Comparison of ENCODE assay signal across 28 cellular contexts in the genomic region with DNA sequence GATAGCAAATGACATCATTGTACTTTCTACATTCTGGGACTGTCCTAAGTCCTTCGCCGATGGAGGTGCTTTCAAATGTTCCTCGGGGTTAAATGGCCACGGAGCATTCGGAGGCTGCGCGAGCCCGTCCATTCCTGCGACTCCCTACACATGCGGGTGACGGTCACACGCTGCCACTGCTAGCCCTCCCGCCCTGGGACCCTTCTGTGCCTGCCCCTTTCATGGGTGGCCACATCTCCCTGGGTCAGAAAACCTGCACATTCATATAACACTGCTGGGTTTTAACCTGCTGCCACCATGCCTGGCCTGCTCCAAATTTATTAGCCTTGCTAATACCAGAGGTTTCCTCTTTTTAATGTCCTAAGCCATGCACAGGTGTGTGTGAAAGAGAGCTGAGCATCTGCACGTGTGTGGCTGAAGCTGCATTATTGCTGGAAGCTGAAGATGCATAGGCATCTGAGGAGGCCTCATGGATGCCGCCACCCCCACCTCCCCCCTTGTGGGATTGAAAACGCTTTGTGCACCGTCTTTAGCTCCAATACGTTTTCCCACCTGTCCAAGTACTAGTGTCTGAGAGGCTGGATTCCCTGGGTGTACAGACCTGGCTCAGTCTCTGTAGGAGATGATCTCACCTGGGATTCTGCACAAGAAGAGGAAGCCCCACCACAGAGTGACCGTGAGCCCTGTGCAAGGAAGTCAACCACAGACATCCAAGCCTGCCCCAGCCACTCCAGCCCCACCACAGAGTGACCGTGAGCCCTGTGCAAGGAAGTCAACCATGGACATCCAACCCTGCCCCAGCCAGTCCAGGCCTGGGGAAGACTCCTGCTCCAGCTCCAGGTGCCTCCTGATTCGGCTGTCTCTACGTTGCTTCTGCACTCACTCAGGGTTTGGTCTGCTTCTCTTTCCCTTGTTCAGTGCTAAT.
DNase-seq lines count a peak whose midpoint lies in the region; ATAC-seq, FAIRE-seq and TF ChIP-seq lines count a peak whose summit lies in the region.
"Had no signal": no experiment of that assay in that cellular context is flagged by ENCODE, and none has a peak within 500 bp of the region (broad histone marks: within the 10 kb centered on the region; RNA-seq: fewer than 3 reads in every experiment).

No MANE protein-coding gene starts in this region.

- no peak for FAIRE-seq in kidney (lab: Jason Lieb, UNC)
- FAIRE-seq: GM12878, urothelium cell line had no signal

- H3K36me3 ChIP-seq in RWPE2 (ENCODE audit: low read depth) (no peaks in the 10 kb centered on the region), kidney (ENCODE audit: control insufficient read depth in 1 of 2, insufficient read depth in 2 of 2, low read length in 2 of 2) (no peaks in the 10 kb centered on the region), MG63 (no peaks in the 10 kb centered on the region)
- H3K36me3 ChIP-seq: HAP-1 had no signal

- no peak overlapping the region for H3K4me3 Mint-ChIP-seq in CD14-positive monocyte
- H3K4me3 Mint-ChIP-seq: brain; effector memory CD8-positive, alpha-beta T cell; immature natural killer cell; nephron had no signal

- ATAC-seq in RWPE2 (ENCODE audit: low read depth) (no peak), sciatic nerve (no peak), GM19324 (IDR thresholded peaks at IDR 0.05; ENCODE audit: low FRiP score, unreplicated experiment) (no peak)
- ATAC-seq: effector memory CD8-positive, alpha-beta T cell; esophagus mucosa; GM12878; mucosa of descending colon had no signal

- peaks cover 0 to 3% (median 0%) of the 10 kb centered on the region in 7 donors for H3K9me3 Mint-ChIP-seq in CD14-positive monocyte
- H3K9me3 Mint-ChIP-seq: effector memory CD8-positive, alpha-beta T cell; immature natural killer cell; nephron had no signal

- H3K4me3 ChIP-seq in RWPE2 (ENCODE audit: severe bottlenecking) (no peak overlapping the region), kidney (ENCODE audit: low read length in 2 of 2) (no peak overlapping the region), MG63 (no peak overlapping the region)
- H3K4me3 ChIP-seq: GM12878, HAP-1, mucosa of descending colon, SK-N-MC had no signal

- TF ChIP-seq CTCF in CD14-positive monocyte (IDR thresholded peaks at IDR 0.05): no peak
- TF ChIP-seq CTCF in RWPE2 (IDR thresholded peaks at IDR 0.05; ENCODE audit: poor library complexity, severe bottlenecking): no peak
- no peak for TF ChIP-seq CTCF in kidney (IDR thresholded peaks at IDR 0.05; ENCODE audit: borderline replicate concordance, extremely low read depth, insufficient read depth)

- no peaks in the 10 kb centered on the region for H3K9me3 ChIP-seq in RWPE2 (ENCODE audit: severe bottlenecking)
- H3K9me3 ChIP-seq in kidney (ENCODE audit: control insufficient read depth in 1 of 2, low read length in 2 of 2): no peaks in the 10 kb centered on the region
- no peaks in the 10 kb centered on the region for H3K9me3 ChIP-seq in MG63
- H3K9me3 ChIP-seq: HAP-1, mucosa of descending colon had no signal

- no peaks in the 10 kb centered on the region for H3K4me1 ChIP-seq in RWPE2 (ENCODE audit: insufficient read depth, poor library complexity, severe bottlenecking)
- H3K4me1 ChIP-seq in kidney (ENCODE audit: control insufficient read depth in 1 of 2, insufficient read depth in 1 of 2, low read depth in 1 of 2, low read length in 2 of 2): no peaks in the 10 kb centered on the region
- H3K4me1 ChIP-seq: HAP-1 had no signal

- peak overlapping the region in 1 of 7 donors; percentile 2 for H3K27ac Mint-ChIP-seq in CD14-positive monocyte
- H3K27ac Mint-ChIP-seq: brain; effector memory CD8-positive, alpha-beta T cell; immature natural killer cell; nephron had no signal

- no peak overlapping the region for H3K27ac ChIP-seq in RWPE2 (ENCODE audit: poor library complexity, severe bottlenecking)
- no peak overlapping the region for H3K27ac ChIP-seq in kidney (ENCODE audit: low read depth in 2 of 2, low read length in 2 of 2)
- H3K27ac ChIP-seq: HL-60, SK-N-MC had no signal

- no peaks in the 10 kb centered on the region for H3K4me1 Mint-ChIP-seq in CD14-positive monocyte
- H3K4me1 Mint-ChIP-seq: immature natural killer cell, nephron had no signal

- intact Hi-C loops in CD14-positive monocyte (cut with micrococcal nuclease): no loop called here
- intact Hi-C loops in kidney (cut with DNase I): no loop called here
- intact Hi-C loops in sciatic nerve (cut with DNase I): no loop called here

- H3K27me3 Mint-ChIP-seq in CD14-positive monocyte (ENCODE audit: low read depth in 3 of 3): peaks cover 12 to 19% (median 13%) of the 10 kb centered on the region in 3 donors

- DNase-seq in CD14-positive monocyte (ENCODE audit: low spot score) (peak; percentile 23), RWPE2 (ENCODE audit: low spot score) (peak; percentile 14), kidney (peak; percentile 56), sciatic nerve (ENCODE audit: low spot score) (peak; percentile 28), MG63 (no peak), LoVo (ENCODE audit: low spot score) (no peak)
- DNase-seq: activated CD4-positive, alpha-beta T cell treated with anti-CD3 and anti-CD28 coated beads, Interleukin-2, amount 50 U/mL, for 1 hour; activated gamma-delta T cell; C1 segment of cervical spinal cord; effector memory CD8-positive, alpha-beta T cell; foreskin melanocyte; hippocampal formation; immature natural killer cell; Kasumi-1; NCI-H1048; NCI-H187; NCI-H2227 treated with DMSO at 0.1 percent for 48 hours; T-helper 2 cell had no signal

- H3K36me3 Mint-ChIP-seq in CD14-positive monocyte: no peaks in the 10 kb centered on the region
- H3K36me3 Mint-ChIP-seq: brain, immature natural killer cell had no signal

- H3K9ac ChIP-seq in kidney (ENCODE audit: low read length in 2 of 2): no peak overlapping the region

- H3K27me3 ChIP-seq in RWPE2 (ENCODE audit: insufficient read depth, poor library complexity, severe bottlenecking): no peaks in the 10 kb centered on the region
- H3K27me3 ChIP-seq in MG63: peaks cover 6% of the 10 kb centered on the region

Comparison
In these comparisons a context has a peak if more than half of its experiments do, and no peak if none do; other contexts are left out.
1. DNase-seq: peak in CD14-positive monocyte (single experiment), RWPE2 (single experiment), kidney (single experiment) and sciatic nerve (single experiment); none in MG63 (single experiment) and LoVo (single experiment).